Comparison of ENCODE assay signal across 25 cellular contexts in the genomic region with DNA sequence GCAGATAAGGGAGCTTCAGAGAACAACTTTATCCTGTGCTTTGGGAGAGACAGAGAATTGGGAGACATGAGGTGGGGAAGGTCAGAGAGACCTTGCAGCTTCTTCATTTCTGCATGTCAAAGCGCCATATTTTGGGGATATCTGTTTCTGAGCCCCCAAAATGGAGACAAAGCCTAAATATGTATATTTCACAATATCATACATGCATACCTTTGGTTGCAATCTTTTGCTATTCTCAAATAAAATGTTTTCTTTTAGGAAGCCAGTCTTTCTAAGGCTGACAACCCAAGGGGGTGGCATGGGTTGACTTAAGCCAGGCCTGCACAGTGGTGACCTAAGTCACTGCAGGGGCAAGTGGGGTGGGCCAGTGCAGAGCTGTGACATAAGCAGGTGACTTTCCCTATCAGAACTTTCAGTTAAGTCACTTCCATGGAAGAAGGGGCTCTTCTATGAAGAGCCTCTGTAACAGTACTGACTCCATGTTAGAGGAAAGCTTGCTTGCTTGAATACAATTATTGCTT.
"Had no signal": no experiment of that assay in that cellular context is flagged by ENCODE, and none has a peak within 500 bp of the region (broad histone marks: within the 10 kb centered on the region; RNA-seq: fewer than 3 reads in every experiment).

No MANE protein-coding gene starts in this region.

- H3K27me3 ChIP-seq: colonic mucosa, esophagus squamous epithelium, ovary, spleen, upper lobe of left lung had no signal

- H3K36me3 ChIP-seq: colonic mucosa, esophagus squamous epithelium, heart right ventricle, lower lobe of right lung, ovary, spleen, thoracic aorta, tibial nerve, upper lobe of left lung had no signal

- FAIRE-seq: endometrium, keratinocyte, urothelium cell line had no signal

- H3K36me3 Mint-ChIP-seq: natural killer cell had no signal

- H3K9me3 ChIP-seq: colonic mucosa, esophagus squamous epithelium, lower lobe of right lung, ovary, psoas muscle, thoracic aorta, tibial nerve, upper lobe of left lung had no signal

- DNase-seq: colonic mucosa; effector memory CD4-positive, alpha-beta T cell; erythroblast; esophagus squamous epithelium; foreskin melanocyte; glutamatergic neuron; heart right ventricle; left ventricle myocardium superior; lower lobe of right lung; natural killer cell; occipital lobe; ovary; psoas muscle; right cardiac atrium; spleen; stimulated activated naive B cell treated with anti-CD40 and anti-IgM and Interleukin-4, amounts not matched to agents 10 μg/mL and 1 μg/mL and 100 μg/mL, for 72 hours; upper lobe of left lung had no signal

- H3K4me1 ChIP-seq: colonic mucosa, heart right ventricle, lower lobe of right lung, psoas muscle, spleen, tibial nerve, upper lobe of left lung had no signal

- H3K4me3 Mint-ChIP-seq: dendritic cell treated with granulocyte-macrophage colony-stimulating factor and Interleukin-4, amounts not matched to agents 40 ng/mL and 50 ng/mL, for 4 days; natural killer cell; stimulated activated naive B cell treated with anti-CD40 and anti-IgM and Interleukin-4, amounts not matched to agents 10 μg/mL and 1 μg/mL and 100 μg/mL, for 72 hours; stimulated activated naive CD8-positive, alpha-beta T cell treated with anti-CD3 and anti-CD28 coated beads, Interleukin-15, Interleukin-2, amounts not matched to agents 100 ng/mL and 50 ng/mL, for 24 hours had no signal

- H3K27ac ChIP-seq: colonic mucosa, esophagus squamous epithelium, heart right ventricle, lower lobe of right lung, ovary, psoas muscle, skin epidermis, spleen, thoracic aorta, tibial nerve, upper lobe of left lung had no signal

- H3K9me3 Mint-ChIP-seq: natural killer cell had no signal

- H3K27ac Mint-ChIP-seq: dendritic cell treated with granulocyte-macrophage colony-stimulating factor and Interleukin-4, amounts not matched to agents 40 ng/mL and 50 ng/mL, for 4 days; natural killer cell; stimulated activated naive B cell treated with anti-CD40 and anti-IgM and Interleukin-4, amounts not matched to agents 10 μg/mL and 1 μg/mL and 100 μg/mL, for 72 hours; stimulated activated naive CD8-positive, alpha-beta T cell treated with anti-CD3 and anti-CD28 coated beads, Interleukin-15, Interleukin-2, amounts not matched to agents 100 ng/mL and 50 ng/mL, for 24 hours had no signal

- H3K4me3 ChIP-seq: colonic mucosa, esophagus squamous epithelium, heart right ventricle, lower lobe of right lung, ovary, psoas muscle, skin epidermis, spleen, thoracic aorta, tibial nerve, upper lobe of left lung had no signal

- ATAC-seq: heart right ventricle; left ventricle myocardium superior; lower lobe of right lung; natural killer cell; psoas muscle; right cardiac atrium; stimulated activated naive B cell treated with anti-CD40 and anti-IgM and Interleukin-4, amounts not matched to agents 10 μg/mL and 1 μg/mL and 100 μg/mL, for 72 hours had no signal
